Comparison of ENCODE assay signal across 24 cellular contexts in the genomic region with DNA sequence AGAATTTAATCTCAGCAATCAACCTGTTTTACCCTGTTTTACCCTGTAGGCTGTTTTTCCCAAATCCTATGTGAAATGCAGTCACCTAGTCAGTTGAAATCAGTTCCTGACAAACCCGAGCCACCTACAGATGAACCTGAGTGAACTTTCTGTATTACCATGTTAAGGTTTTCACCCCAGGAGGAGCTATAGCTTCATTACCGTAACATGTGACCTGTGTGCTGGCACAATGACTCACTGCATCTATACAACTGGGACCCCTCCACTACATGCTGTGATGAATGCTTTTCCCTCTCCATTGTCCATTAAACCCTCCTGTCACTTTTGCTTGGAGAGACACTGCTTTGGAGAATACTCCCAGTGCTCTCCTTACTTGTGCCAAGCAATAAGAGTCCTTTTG.
"Had no signal": no experiment of that assay in that cellular context is flagged by ENCODE, and none has a peak within 500 bp of the region (broad histone marks: within the 10 kb centered on the region; RNA-seq: fewer than 3 reads in every experiment).

No MANE protein-coding gene starts in this region.

- DNase-seq: activated CD4-positive, alpha-beta memory T cell treated with anti-CD3 and anti-CD28 coated beads, Interleukin-2, amount 10 ng/mL, durations not matched to agents 7 days and 5 days; activated CD4-positive, alpha-beta T cell treated with anti-CD3 and anti-CD28 coated beads for 1 hour; activated CD4-positive, alpha-beta T cell treated with anti-CD3 and anti-CD28 coated beads, Interleukin-2, amount 10 ng/mL, durations not matched to agents 7 days and 5 days; activated CD8-positive, alpha-beta memory T cell treated with anti-CD3 and anti-CD28 coated beads, Interleukin-2, amount 50 U/mL, for 48 hours; activated gamma-delta T cell treated with Interleukin-2 at 50 U/mL for 16 hours; activated naive CD4-positive, alpha-beta T cell treated with anti-CD3 and anti-CD28 coated beads, Interleukin-2, amount 50 U/mL, for 16 hours; activated T-cell treated with anti-CD3 and anti-CD28 coated beads, Interleukin-2, amount 50 U/mL, for 24 hours; amniotic stem cell; central memory CD4-positive, alpha-beta T cell; immature natural killer cell; kidney; left colon; mammary epithelial cell; naive B cell; stimulated activated CD4-positive, alpha-beta T cell treated with anti-CD3 and anti-CD28 coated beads, Interleukin-15, amount 100 ng/mL, for 24 hours; stimulated activated CD4-positive, alpha-beta T cell treated with anti-CD3 and anti-CD28 coated beads, Interleukin-2, amount 100 ng/mL, for 24 hours; stimulated activated naive B cell treated with anti-CD40 and anti-IgM and Interleukin-4, amounts not matched to agents 10 μg/mL and 1 μg/mL and 100 μg/mL, for 72 hours; stomach; T-helper 2 cell; transverse colon had no signal

- H3K27ac ChIP-seq: epithelial cell of prostate, right atrium auricular region, stomach, transverse colon had no signal

- FAIRE-seq: astrocyte, frontal cortex, kidney had no signal

- H3K9me3 ChIP-seq: transverse colon had no signal

- H3K4me1 ChIP-seq: right atrium auricular region, stomach, transverse colon had no signal

- ATAC-seq: left colon; stimulated activated naive B cell treated with anti-CD40 and anti-IgM and Interleukin-4, amounts not matched to agents 10 μg/mL and 1 μg/mL and 100 μg/mL, for 72 hours had no signal

- H3K4me3 ChIP-seq: right atrium auricular region, stomach, transverse colon had no signal

- H3K36me3 ChIP-seq: right atrium auricular region, stomach, transverse colon had no signal

- H3K27me3 ChIP-seq: right atrium auricular region, stomach, transverse colon had no signal
